9 cellular contexts compared by ENCODE assay signal in genomic region chr12:132689227-132689626, GRCh38. TPM values are rescaled to one million over a fixed set of nuclear protein-coding genes. Genes with fewer than 3 reads are reported as not detected.
DNase-seq lines count a peak whose midpoint lies in the region; ATAC-seq and TF ChIP-seq lines count a peak whose summit lies in the region.
"Had no signal": no experiment of that assay in that cellular context is flagged by ENCODE, and none has a peak within 500 bp of the region (broad histone marks: within the 10 kb centered on the region; RNA-seq: fewer than 3 reads in every experiment).

No MANE protein-coding gene starts in this region.

- H3K27me3 Mint-ChIP-seq in stimulated activated naive CD8-positive, alpha-beta T cell treated with anti-CD3 and anti-CD28 coated beads, Interleukin-15, Interleukin-2, amounts not matched to agents 100 ng/mL and 50 ng/mL, for 24 hours, result peaks cover 3% of the 10 kb centered on the region
- no peaks in the 10 kb centered on the region for H3K27me3 Mint-ChIP-seq in activated T-helper 2 cell treated with anti-CD3 and anti-CD28 coated beads, Interferon-gamma antibody, Interleukin-2, Interleukin-4, amounts not matched to agents 10 μg/mL and 5 μg/mL and 100 μg/mL, durations not matched to agents 14 hours and 24 hours and 36 hours (ENCODE audit: low read depth)

- peaks cover 0 to 8% (median 5%) of the 10 kb centered on the region in 4 donors for H3K36me3 ChIP-seq in liver (ENCODE audit: control insufficient read depth in 4 of 4, insufficient read depth in 3 of 4, low read depth in 1 of 4, low read length in 3 of 4)
- H3K36me3 ChIP-seq in PC-9 (ENCODE audit: low read depth), result peaks cover 8% of the 10 kb centered on the region; the same call in 1 of the 2 replicates

- H3K9me3 Mint-ChIP-seq in stimulated activated naive CD8-positive, alpha-beta T cell treated with anti-CD3 and anti-CD28 coated beads, Interleukin-15, Interleukin-2, amounts not matched to agents 100 ng/mL and 50 ng/mL, for 24 hours, result no peaks in the 10 kb centered on the region
- H3K9me3 Mint-ChIP-seq in activated T-helper 2 cell treated with anti-CD3 and anti-CD28 coated beads, Interferon-gamma antibody, Interleukin-2, Interleukin-4, amounts not matched to agents 10 μg/mL and 5 μg/mL and 100 μg/mL, durations not matched to agents 14 hours and 24 hours and 36 hours, result no peaks in the 10 kb centered on the region

- no peak overlapping the region for H2AFZ ChIP-seq in PC-9

- no peaks in the 10 kb centered on the region for H3K9me2 ChIP-seq in PC-9 (ENCODE audit: insufficient read depth)

- no peak overlapping the region for H3K9ac ChIP-seq in liver (ENCODE audit: low read depth in 1 of 2, low read length in 2 of 2)

- H3K4me1 ChIP-seq in liver (ENCODE audit: control insufficient read depth in 4 of 4, insufficient read depth in 4 of 4, low read length in 3 of 4) (peaks cover 2 to 28% (median 18%) of the 10 kb centered on the region in 4 donors), PC-9 (replicated peaks; ENCODE audit: insufficient read depth) (peaks cover 13% of the 10 kb centered on the region)

- CTCF ChIA-PET in PC-9 (lab: Charles Lee), result no interaction called here

- H3K9me3 ChIP-seq in liver (ENCODE audit: control insufficient read depth in 4 of 4, low read length in 3 of 4) (no peaks in the 10 kb centered on the region), PC-9 (ENCODE audit: insufficient read depth, low read depth) (no peaks in the 10 kb centered on the region)
- H3K9me3 ChIP-seq: ascending aorta had no signal

- peak overlapping the region; percentile 55 to 69 (median 64) for H3K4me3 ChIP-seq in liver (ENCODE audit: low read depth in 1 of 3, low read length in 3 of 3)
- no peak overlapping the region for H3K4me3 ChIP-seq in PC-9

- H3K27me3 ChIP-seq in liver (ENCODE audit: control insufficient read depth in 4 of 4, insufficient read depth in 4 of 4, low read length in 3 of 4), result no peaks in the 10 kb centered on the region
- no peaks in the 10 kb centered on the region for H3K27me3 ChIP-seq in PC-9 (ENCODE audit: insufficient read depth, low read depth)
- H3K27me3 ChIP-seq: ascending aorta had no signal

- H3K36me3 Mint-ChIP-seq in stimulated activated naive CD8-positive, alpha-beta T cell treated with anti-CD3 and anti-CD28 coated beads, Interleukin-15, Interleukin-2, amounts not matched to agents 100 ng/mL and 50 ng/mL, for 24 hours (ENCODE audit: low read depth), result peaks cover 17% of the 10 kb centered on the region
- peaks cover 27% of the 10 kb centered on the region for H3K36me3 Mint-ChIP-seq in activated T-helper 2 cell treated with anti-CD3 and anti-CD28 coated beads, Interferon-gamma antibody, Interleukin-2, Interleukin-4, amounts not matched to agents 10 μg/mL and 5 μg/mL and 100 μg/mL, durations not matched to agents 14 hours and 24 hours and 36 hours (ENCODE audit: low read depth)

- H3K4me1 Mint-ChIP-seq in stimulated activated naive CD8-positive, alpha-beta T cell treated with anti-CD3 and anti-CD28 coated beads, Interleukin-15, Interleukin-2, amounts not matched to agents 100 ng/mL and 50 ng/mL, for 24 hours (ENCODE audit: low read depth), result peaks cover 18% of the 10 kb centered on the region
- H3K4me1 Mint-ChIP-seq in activated T-helper 2 cell treated with anti-CD3 and anti-CD28 coated beads, Interferon-gamma antibody, Interleukin-2, Interleukin-4, amounts not matched to agents 10 μg/mL and 5 μg/mL and 100 μg/mL, durations not matched to agents 14 hours and 24 hours and 36 hours (ENCODE audit: low read depth), result peaks cover 17% of the 10 kb centered on the region

- peaks cover 4% of the 10 kb centered on the region; the same call in 1 of the 2 replicates for H3F3A ChIP-seq in PC-9 (ENCODE audit: insufficient read depth, low read depth)

- no peak overlapping the region for H3K4me2 ChIP-seq in PC-9

- H3K4me3 Mint-ChIP-seq in stimulated activated naive CD8-positive, alpha-beta T cell treated with anti-CD3 and anti-CD28 coated beads, Interleukin-15, Interleukin-2, amounts not matched to agents 100 ng/mL and 50 ng/mL, for 24 hours, result peak overlapping the region; percentile 72
- peak overlapping the region; percentile 63 for H3K4me3 Mint-ChIP-seq in activated T-helper 2 cell treated with anti-CD3 and anti-CD28 coated beads, Interferon-gamma antibody, Interleukin-2, Interleukin-4, amounts not matched to agents 10 μg/mL and 5 μg/mL and 100 μg/mL, durations not matched to agents 14 hours and 24 hours and 36 hours (ENCODE audit: low read depth)

- POLR2A ChIA-PET in PC-9 (lab: Charles Lee; ENCODE audit: unreplicated experiment), result no interaction called here

- TF ChIP-seq RAD21 in liver (IDR thresholded peaks at IDR 0.05), result peak; percentile 26 to 37

- no TSS peak for BruUV-seq in PC-9 (replicated peaks; lab: Mats Ljungman, UMichigan)

- no peaks in the 10 kb centered on the region for H4K20me1 ChIP-seq in PC-9 (ENCODE audit: insufficient read depth)

- ATAC-seq in stimulated activated naive CD8-positive, alpha-beta T cell treated with anti-CD3 and anti-CD28 coated beads, Interleukin-15, Interleukin-2, amounts not matched to agents 100 U/mL and 50 U/mL, for 24 hours, result no peak

- intact Hi-C loops in activated T-helper 2 cell treated with anti-CD3 and anti-CD28 coated beads, Interferon-gamma antibody, Interleukin-2, Interleukin-4, amounts not matched to agents 10 μg/mL and 5 μg/mL and 100 μg/mL, durations not matched to agents 14 hours and 24 hours and 36 hours (cut with micrococcal nuclease), result no loop called here
- intact Hi-C loops in PC-9 (cut with micrococcal nuclease; ENCODE audit: unreplicated experiment), result no loop called here

- H3K27ac Mint-ChIP-seq in stimulated activated naive CD8-positive, alpha-beta T cell treated with anti-CD3 and anti-CD28 coated beads, Interleukin-15, Interleukin-2, amounts not matched to agents 100 ng/mL and 50 ng/mL, for 24 hours, result peak overlapping the region; percentile 31
- no peak overlapping the region for H3K27ac Mint-ChIP-seq in activated T-helper 2 cell treated with anti-CD3 and anti-CD28 coated beads, Interferon-gamma antibody, Interleukin-2, Interleukin-4, amounts not matched to agents 10 μg/mL and 5 μg/mL and 100 μg/mL, durations not matched to agents 14 hours and 24 hours and 36 hours

- no peak for DNase-seq in stimulated activated naive CD8-positive, alpha-beta T cell treated with anti-CD3 and anti-CD28 coated beads, Interleukin-15, Interleukin-2, amounts not matched to agents 100 U/mL and 50 U/mL, for 24 hours
- no peak for DNase-seq in activated T-helper 2 cell treated with anti-CD3 and anti-CD28 coated beads, Interferon-gamma antibody, Interleukin-2, Interleukin-4, amounts not matched to agents 10 μg/mL and 5 μg/mL and 100 μg/mL, durations not matched to agents 14 hours and 24 hours and 36 hours (ENCODE audit: low spot score)
- DNase-seq in putamen (ENCODE audit: low spot score) (no peak), NCI-H2081 (lab: John Stamatoyannopoulos, UW) (no peak), ecto neural progenitor cell (ENCODE audit: low spot score) (no peak), PC-9 (no peak)

- 30% methylated on average over 18 of the region's 18 CpGs for WGBS in liver

- peaks cover 21% of the 10 kb centered on the region for H3K79me2 ChIP-seq in PC-9 (ENCODE audit: low read depth)

- TF ChIP-seq CTCF in liver (IDR thresholded peaks at IDR 0.05; ENCODE audit: low read depth, low read length, missing input control), result no peak
- TF ChIP-seq CTCF in PC-9 (conservative IDR thresholded peaks at IDR 0.05), result no peak

- H3K27ac ChIP-seq in liver (ENCODE audit: low read depth in 1 of 2, low read length in 2 of 2), result peak overlapping the region; percentile 73 to 77
- H3K27ac ChIP-seq in PC-9, result no peak overlapping the region
- H3K27ac ChIP-seq: ascending aorta had no signal

TF ChIP-seq in liver, 16 proteins besides CTCF, POLR2A, EP300 and RAD21 (continues in another document):
- TF ChIP-seq ATF3 (IDR thresholded peaks at IDR 0.05) (no peak), ZBTB33 (IDR thresholded peaks at IDR 0.05) (peak; percentile 51), GABPA (IDR thresholded peaks at IDR 0.05 in 1 of 2, conservative IDR thresholded peaks at IDR 0.05 in 1 of 2) (peak in 1 of 2 donors; percentile 47), FOXA1 (IDR thresholded peaks at IDR 0.05) (no peak)

RNA-seq across cellular contexts. Expression of gene PXMP2, which starts 1.8 kb away (rescaled TPM):
- 19.1 and 23.2 TPM in 2 replicates for total RNA-seq in activated T-helper 2 cell treated with anti-CD3 and anti-CD28 coated beads, Interferon-gamma antibody, Interleukin-2, Interleukin-4, amounts not matched to agents 10 μg/mL and 5 μg/mL and 100 μg/mL, durations not matched to agents 14 hours and 24 hours and 36 hours
- 100 to 1,000 TPM in 1 of 2 donors, 10 to 100 TPM in 1; 43.8 to 117 TPM for total RNA-seq in liver
- 100 to 1,000 TPM; 153 to 259 TPM for polyA plus RNA-seq in liver
- total RNA-seq in PC-9 (2021), result 38.6 and 43.9 TPM in 2 replicates

RNA-seq across cellular contexts. Expression of gene POLE, which starts 2.1 kb away (rescaled TPM):
- total RNA-seq in activated T-helper 2 cell treated with anti-CD3 and anti-CD28 coated beads, Interferon-gamma antibody, Interleukin-2, Interleukin-4, amounts not matched to agents 10 μg/mL and 5 μg/mL and 100 μg/mL, durations not matched to agents 14 hours and 24 hours and 36 hours, result 152 and 159 TPM in 2 replicates
- total RNA-seq in liver (10 to 100 TPM; 31.0 to 39.2 TPM), PC-9 (2021) (62.9 and 69.9 TPM in 2 replicates)
- polyA plus RNA-seq in liver, result 1 to 10 TPM; 7.6 to 8.4 TPM

RNA-seq across cellular contexts. Expression of gene PGAM5, which starts 21.4 kb away (rescaled TPM):
- total RNA-seq in activated T-helper 2 cell treated with anti-CD3 and anti-CD28 coated beads, Interferon-gamma antibody, Interleukin-2, Interleukin-4, amounts not matched to agents 10 μg/mL and 5 μg/mL and 100 μg/mL, durations not matched to agents 14 hours and 24 hours and 36 hours, result 78.6 and 80.7 TPM in 2 replicates
- total RNA-seq in liver (10 to 100 TPM; 19.0 to 34.0 TPM), PC-9 (2021) (50.2 and 59.0 TPM in 2 replicates)
- 10 to 100 TPM in 1 of 2 donors, 1 to 10 TPM in 1; 6.3 to 25.4 TPM for polyA plus RNA-seq in liver
